1 cellular context compared by ENCODE assay signal in genomic region chr2:101341421-101341820, GRCh38.
TF ChIP-seq lines count a peak whose summit lies in the region.

No MANE protein-coding gene starts in this region.

TF ChIP-seq in K562, 482 proteins besides CTCF, POLR2A, EP300 and RAD21:
- no peak for TF ChIP-seq ZNF512 (tag; IDR thresholded peaks at IDR 0.05)
- TF ChIP-seq SMC3 (conservative IDR thresholded peaks at IDR 0.05; ENCODE audit: insufficient read depth, low read depth, low read length) = no peak
- no peak for TF ChIP-seq MTA3 (IDR thresholded peaks at IDR 0.05; ENCODE audit: borderline replicate concordance)
- no peak for TF ChIP-seq RFX1 (IDR thresholded peaks at IDR 0.05)
- TF ChIP-seq ZNF398 (CRISPR knock-in tag; IDR thresholded peaks at IDR 0.05) = no peak
- TF ChIP-seq SMAD2 (IDR thresholded peaks at IDR 0.05; ENCODE audit: low read depth, low read length) = no peak
- TF ChIP-seq MAFF (IDR thresholded peaks at IDR 0.05; ENCODE audit: low read length) = no peak
- no peak for TF ChIP-seq ZNF699 (CRISPR knock-in tag; IDR thresholded peaks at IDR 0.05; ENCODE audit: insufficient replicate concordance)
- no peak for TF ChIP-seq ELF2 (CRISPR knock-in tag; IDR thresholded peaks at IDR 0.05)
- no peak for TF ChIP-seq XRCC5 (IDR thresholded peaks at IDR 0.05; ENCODE audit: low read depth, low read length)
- no peak for TF ChIP-seq ZNF354B (CRISPR knock-in tag; IDR thresholded peaks at IDR 0.05)
- TF ChIP-seq MEF2A (IDR thresholded peaks at IDR 0.05; ENCODE audit: control insufficient read depth, low read depth, low read length) = no peak
- no peak for TF ChIP-seq KLF1 (tag; IDR thresholded peaks at IDR 0.05)
- TF ChIP-seq ETV1 (tag; conservative IDR thresholded peaks at IDR 0.05; ENCODE audit: low read depth) = no peak
- TF ChIP-seq, protein P1, sequence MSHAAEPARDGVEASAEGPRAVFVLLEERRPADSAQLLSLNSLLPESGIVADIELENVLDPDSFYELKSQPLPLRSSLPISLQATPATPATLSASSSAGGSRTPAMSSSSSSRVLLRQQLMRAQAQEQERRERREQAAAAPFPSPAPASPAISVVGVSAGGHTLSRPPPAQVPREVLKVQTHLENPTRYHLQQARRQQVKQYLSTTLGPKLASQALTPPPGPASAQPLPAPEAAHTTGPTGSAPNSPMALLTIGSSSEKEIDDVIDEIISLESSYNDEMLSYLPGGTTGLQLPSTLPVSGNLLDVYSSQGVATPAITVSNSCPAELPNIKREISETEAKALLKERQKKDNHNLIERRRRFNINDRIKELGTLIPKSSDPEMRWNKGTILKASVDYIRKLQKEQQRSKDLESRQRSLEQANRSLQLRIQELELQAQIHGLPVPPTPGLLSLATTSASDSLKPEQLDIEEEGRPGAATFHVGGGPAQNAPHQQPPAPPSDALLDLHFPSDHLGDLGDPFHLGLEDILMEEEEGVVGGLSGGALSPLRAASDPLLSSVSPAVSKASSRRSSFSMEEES (CRISPR knock-in tag; IDR thresholded peaks at IDR 0.05) = no peak
- TF ChIP-seq CREBBP (IDR thresholded peaks at IDR 0.05; ENCODE audit: low read depth, low read length) = no peak
- TF ChIP-seq ZNF282 (CRISPR knock-in tag; IDR thresholded peaks at IDR 0.05) = no peak
- TF ChIP-seq CC2D1A (IDR thresholded peaks at IDR 0.05) = no peak
